33 cellular contexts compared by ENCODE assay signal in genomic region chr4:90171491-90171890, GRCh38. TPM values are rescaled to one million over a fixed set of nuclear protein-coding genes. Genes with fewer than 3 reads are reported as not detected.
"Had no signal": no experiment of that assay in that cellular context is flagged by ENCODE, and none has a peak within 500 bp of the region (broad histone marks: within the 10 kb centered on the region; RNA-seq: fewer than 3 reads in every experiment).

No MANE protein-coding gene starts in this region.

- ATAC-seq: activated naive CD8-positive, alpha-beta T cell treated with anti-CD3 and anti-CD28 coated beads, Interleukin-2, amount 50 U/mL, for 24 hours; activated T-cell treated with anti-CD3 and anti-CD28 coated beads, Interleukin-2, amount 50 U/mL, for 4 hours; Right ventricle myocardium inferior; WTC11 had no signal

- DNase-seq: activated CD4-positive, alpha-beta memory T cell treated with anti-CD3 and anti-CD28 coated beads for 36 hours; activated CD4-positive, alpha-beta T cell treated with anti-CD3 and anti-CD28 coated beads for 4 hours; activated CD4-positive, alpha-beta T cell treated with anti-CD3 and anti-CD28 coated beads, Interleukin-2, amount 50 U/mL, for 1 hour; activated CD4-positive, CD25-positive, alpha-beta regulatory T cell treated with anti-CD3 and anti-CD28 coated beads, Interleukin-2, amount 50 U/mL, for 72 hours; activated CD8-positive, alpha-beta memory T cell treated with anti-CD3 and anti-CD28 coated beads, Interleukin-2, amount 50 U/mL, for 4 hours; activated naive CD4-positive, alpha-beta T cell treated with anti-CD3 and anti-CD28 coated beads, Interleukin-2, amount 10 ng/mL, durations not matched to agents 7 days and 5 days; activated naive CD8-positive, alpha-beta T cell treated with anti-CD3 and anti-CD28 coated beads, Interleukin-2, amount 50 U/mL, for 24 hours; activated T-cell treated with anti-CD3 and anti-CD28 coated beads for 4 hours; activated T-cell treated with anti-CD3 and anti-CD28 coated beads, Interleukin-2, amount 50 U/mL, for 4 hours; anterior cingulate cortex; caudate nucleus; cerebellar nuclear complex; NCI-H1105; NCI-H1417 treated with DMSO at 0.1 percent for 48 hours; NCI-H187 treated with DMSO at 0.1 percent for 48 hours; NCI-H2081 treated with DMSO at 0.1 percent for 48 hours; NCI-H345; NCI-H510A; NCI-H526; NCI-H774; NK-92 treated with Interleukin-12 subunit alpha and Interleukin-12 subunit beta, amount 100 ng/mL, for 24 hours; PC-9; SW 1271; T-helper 1 cell; T-helper 2 cell; T-helper 9 cell had no signal

- H3K4me3 ChIP-seq: PC-9 had no signal

- H3K27ac ChIP-seq: PC-9, RWPE1 had no signal

- FAIRE-seq: bronchial epithelial cell, RCC 7860 had no signal

RNA-seq across cellular contexts. Expression of gene CCSER1, which starts 44.3 kb away (rescaled TPM):
- total RNA-seq: activated T-helper 1 cell treated with anti-CD3 and anti-CD28 coated beads, Interleukin-12 subunit alpha, Interleukin-12 subunit beta, Interleukin-2, Interleukin-4 antibody, amounts not matched to agents 30 ng/mL and 10 ng/mL and 1 ng/mL, durations not matched to agents 14 hours and 24 hours and 36 hours; M059J had no signal
